In the genomic region with DNA sequence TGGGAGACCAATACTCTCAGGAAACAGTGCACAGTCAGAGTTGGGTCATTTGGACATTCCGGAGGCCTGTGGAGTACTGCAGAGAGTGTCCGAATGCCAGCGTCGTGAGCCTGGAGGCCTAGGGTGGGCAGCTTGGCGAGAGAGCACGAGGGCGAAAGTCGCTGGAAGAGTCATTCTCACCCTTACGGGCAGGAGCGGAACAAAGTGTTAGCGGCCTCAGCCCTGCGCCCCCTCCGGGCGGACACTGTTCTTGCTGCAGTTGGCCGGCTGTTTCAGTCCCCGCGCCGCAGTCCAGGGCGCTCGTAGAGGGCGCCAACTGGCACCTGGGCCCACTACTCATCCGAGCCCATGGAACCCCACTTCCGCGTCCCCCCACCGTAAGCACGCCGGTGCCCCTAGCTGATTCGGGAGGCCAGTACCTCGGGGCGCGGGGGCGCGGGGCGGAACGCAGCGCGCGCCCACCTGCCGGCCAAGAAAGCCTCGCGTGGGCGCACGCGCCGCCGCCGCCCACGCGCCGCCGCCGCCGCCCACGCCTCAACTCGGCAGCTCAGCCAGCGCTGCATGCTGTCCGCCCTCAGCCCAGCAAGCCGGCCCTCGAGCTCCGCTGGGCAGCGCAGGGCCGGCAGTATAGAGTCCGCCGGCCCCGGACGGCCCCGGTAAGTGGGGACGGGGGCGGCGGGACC, we compare ENCODE assay signal across 10 cellular contexts.
DNase-seq lines count a peak whose midpoint lies in the region; ATAC-seq lines count a peak whose summit lies in the region.
"Had no signal": no experiment of that assay in that cellular context is flagged by ENCODE, and none has a peak within 500 bp of the region (broad histone marks: within the 10 kb centered on the region; RNA-seq: fewer than 3 reads in every experiment).

No MANE protein-coding gene starts in this region.

- no peak overlapping the region for H4K91ac ChIP-seq in neuronal stem cell (ENCODE audit: low read depth, low read length, poor library complexity)

- peak overlapping the region; percentile 70 for H2AFZ ChIP-seq in neuronal stem cell (ENCODE audit: low read length)

- H2BK15ac ChIP-seq in neuronal stem cell (ENCODE audit: low read length), result no peak overlapping the region

- peaks cover 20% of the 10 kb centered on the region for H3K9me3 ChIP-seq in NT2/D1 (ENCODE audit: insufficient read depth, low read length)
- peaks cover 2 to 4% of the 10 kb centered on the region in 2 donors for H3K9me3 ChIP-seq in neuronal stem cell (replicated peaks in 1 of 2; ENCODE audit: control insufficient read depth in 2 of 2, insufficient read depth in 1 of 2, low read depth in 1 of 2, low read length in 2 of 2)
- H3K9me3 ChIP-seq: HAP-1 had no signal

- no peaks in the 10 kb centered on the region for H3K4me1 ChIP-seq in NT2/D1 (ENCODE audit: insufficient read depth, insufficient read length)
- H3K4me1 ChIP-seq in neuronal stem cell (ENCODE audit: control insufficient read depth in 2 of 2, insufficient read depth in 1 of 2, low read depth in 1 of 2, low read length in 2 of 2), result peaks cover 0 to 2% of the 10 kb centered on the region in 2 donors
- H3K4me1 ChIP-seq: HAP-1 had no signal

- no peak overlapping the region for H2AK5ac ChIP-seq in neuronal stem cell (ENCODE audit: low read depth, low read length)

- no peak overlapping the region for H2BK120ac ChIP-seq in neuronal stem cell (ENCODE audit: low read depth, low read length)

- H3K27ac ChIP-seq in neuronal stem cell (replicated peaks; ENCODE audit: low read length), result no peak overlapping the region

- no peak overlapping the region for H3K9ac ChIP-seq in NT2/D1 (ENCODE audit: insufficient read length, low read depth)
- H3K9ac ChIP-seq in neuronal stem cell (ENCODE audit: low read depth, low read length, poor library complexity), result peak overlapping the region; percentile 50

- no peak overlapping the region for H4K8ac ChIP-seq in neuronal stem cell (ENCODE audit: low read depth, low read length)

- H3K79me1 ChIP-seq in neuronal stem cell (ENCODE audit: low read depth, low read length), result no peaks in the 10 kb centered on the region

- H2BK12ac ChIP-seq in neuronal stem cell (ENCODE audit: low read length), result no peak overlapping the region

- H3K4me2 ChIP-seq in neuronal stem cell (ENCODE audit: insufficient read depth, low read length, poor library complexity, severe bottlenecking), result peak overlapping the region; percentile 34

- no peak overlapping the region for H2BK5ac ChIP-seq in neuronal stem cell (ENCODE audit: low read length)

- H3K23ac ChIP-seq in neuronal stem cell (ENCODE audit: low read depth, low read length, poor library complexity), result no peak overlapping the region

- H3K14ac ChIP-seq in neuronal stem cell (ENCODE audit: low read length), result no peak overlapping the region

- DNase-seq in COLO668 (lab: John Stamatoyannopoulos, UW; ENCODE audit: unreplicated experiment) (peak; percentile 34), NT2/D1 (ENCODE audit: low read depth, low spot score) (peak; percentile 49), foreskin melanocyte (peak; percentile 30), neuronal stem cell (ENCODE audit: low spot score) (peak; percentile 18), NCI-H345 treated with DMSO at 0.1 percent for 48 hours (lab: John Stamatoyannopoulos, UW; ENCODE audit: unreplicated experiment) (no peak)
- DNase-seq in stimulated activated CD4-positive, alpha-beta T cell treated with anti-CD3 and anti-CD28 coated beads, Interleukin-1b, Interleukin-23, amount 100 ng/mL, for 48 hours, result no peak
- DNase-seq: T-cell had no signal

- WGBS in neuronal stem cell (ENCODE audit: extremely low coverage in 2 of 2, insufficient read length in 2 of 2, insufficient replicate concordance in 1 of 2), 2 donors, result no CpG with 5 or more reads among the region's 70 CpGs

- peak overlapping the region; percentile 72 for H3K18ac ChIP-seq in neuronal stem cell (ENCODE audit: low read length)

- peaks cover 27% of the 10 kb centered on the region for H3K27me3 ChIP-seq in NT2/D1 (ENCODE audit: insufficient read depth, insufficient read length)
- peaks cover 0 to 24% (median 3%) of the 10 kb centered on the region in 3 experiments for H3K27me3 ChIP-seq in neuronal stem cell (ENCODE audit: control insufficient read depth in 3 of 3, insufficient read depth in 3 of 3, low read depth in 1 of 3, low read length in 3 of 3)

- ATAC-seq in HG02623 (IDR thresholded peaks at IDR 0.05; ENCODE audit: unreplicated experiment), result no peak
- no peak for ATAC-seq in HG03280 (IDR thresholded peaks at IDR 0.05; ENCODE audit: unreplicated experiment)
- ATAC-seq: T-cell had no signal

- H3K4me3 ChIP-seq in NT2/D1 (ENCODE audit: insufficient read length, low read depth) (no peak overlapping the region), neuronal stem cell (ENCODE audit: low read length in 2 of 2) (peak overlapping the region in 1 of 2 donors; percentile 68)
- H3K4me3 ChIP-seq: HAP-1 had no signal

- H3K36me3 ChIP-seq in NT2/D1 (ENCODE audit: insufficient read depth, insufficient read length, low read length) (no peaks in the 10 kb centered on the region), neuronal stem cell (replicated peaks in 1 of 2; ENCODE audit: control insufficient read depth in 2 of 2, insufficient read depth in 2 of 2, low read length in 2 of 2) (no peaks in the 10 kb centered on the region)
- H3K36me3 ChIP-seq: HAP-1 had no signal

- no peak overlapping the region for H3K4ac ChIP-seq in neuronal stem cell (ENCODE audit: low read length)

Comparison
In these comparisons a context has a peak if more than half of its experiments do, and no peak if none do; other contexts are left out.
1. DNase-seq: peak in COLO668 (single experiment), NT2/D1 (single experiment), foreskin melanocyte (single experiment) and neuronal stem cell (single experiment); none in NCI-H345 treated with DMSO at 0.1 percent for 48 hours (single experiment) and stimulated activated CD4-positive, alpha-beta T cell treated with anti-CD3 and anti-CD28 coated beads, Interleukin-1b, Interleukin-23, amount 100 ng/mL, for 48 hours (single experiment).